In genomic region chr7:52114056-52114455, GRCh38 we compare ENCODE assay signal across 25 cellular contexts.
"Had no signal": no experiment of that assay in that cellular context is flagged by ENCODE, and none has a peak within 500 bp of the region (broad histone marks: within the 10 kb centered on the region; RNA-seq: fewer than 3 reads in every experiment).

No MANE protein-coding gene starts in this region.

- FAIRE-seq: bronchial epithelial cell, TTC549 had no signal

- H3K36me3 ChIP-seq: ascending aorta had no signal

- DNase-seq: activated CD4-positive, alpha-beta memory T cell treated with anti-CD3 and anti-CD28 coated beads for 36 hours; activated CD4-positive, alpha-beta T cell treated with anti-CD3 and anti-CD28 coated beads, Interleukin-2, amount 10 ng/mL, durations not matched to agents 7 days and 5 days; activated CD4-positive, CD25-positive, alpha-beta regulatory T cell; activated CD8-positive, alpha-beta memory T cell treated with anti-CD3 and anti-CD28 coated beads for 24 hours; activated effector memory CD4-positive, alpha-beta T cell treated with anti-CD3 and anti-CD28 coated beads, Interleukin-2, amount 50 U/mL, for 16 hours; activated naive CD4-positive, alpha-beta T cell treated with Interleukin-2 at 50 U/mL for 16 hours; activated naive CD8-positive, alpha-beta T cell treated with anti-CD3 and anti-CD28 coated beads, Interleukin-2, amount 50 U/mL, for 24 hours; activated T-cell treated with anti-CD3 and anti-CD28 coated beads, Interleukin-2, amount 50 U/mL, for 4 hours; amniotic stem cell; body of pancreas; central memory CD4-positive, alpha-beta T cell; MM.1S; NCI-H1105; NCI-H1436 treated with DMSO at 0.1 percent for 48 hours; NCI-H187; NCI-H2081; NCI-H510A treated with DMSO at 0.1 percent for 48 hours; NCI-H69; SIG-M5; T-helper 17 cell; T-helper 9 cell had no signal

- H3K4me1 Mint-ChIP-seq: activated CD4-positive, alpha-beta T cell treated with anti-CD3 and anti-CD28 coated beads, Interleukin-2, amount 10 ng/mL, durations not matched to agents 7 days and 5 days; activated naive CD8-positive, alpha-beta T cell treated with anti-CD3 and anti-CD28 coated beads, Interleukin-2, amount 50 U/mL, for 24 hours; T-helper 17 cell had no signal

- H3K27ac ChIP-seq: ascending aorta, body of pancreas had no signal

- H3K9me3 ChIP-seq: ascending aorta, body of pancreas had no signal

- H3K9me3 Mint-ChIP-seq: activated CD4-positive, alpha-beta T cell treated with anti-CD3 and anti-CD28 coated beads, Interleukin-2, amount 10 ng/mL, durations not matched to agents 7 days and 5 days had no signal

- H3K4me1 ChIP-seq: ascending aorta, body of pancreas had no signal

- ATAC-seq: activated naive CD4-positive, alpha-beta T cell treated with anti-CD3 and anti-CD28 coated beads, Interleukin-2, amount 50 U/mL, for 72 hours; activated naive CD8-positive, alpha-beta T cell treated with anti-CD3 and anti-CD28 coated beads, Interleukin-2, amount 50 U/mL, for 24 hours; activated T-cell treated with anti-CD3 and anti-CD28 coated beads, Interleukin-2, amount 50 U/mL, for 4 hours; body of pancreas; T-helper 17 cell had no signal

- H3K27ac Mint-ChIP-seq: activated CD4-positive, alpha-beta memory T cell treated with anti-CD3 and anti-CD28 coated beads for 36 hours; activated CD4-positive, alpha-beta T cell treated with anti-CD3 and anti-CD28 coated beads, Interleukin-2, amount 10 ng/mL, durations not matched to agents 7 days and 5 days; activated naive CD4-positive, alpha-beta T cell treated with anti-CD3 and anti-CD28 coated beads, Interleukin-2, amount 50 U/mL, for 72 hours; activated naive CD8-positive, alpha-beta T cell treated with anti-CD3 and anti-CD28 coated beads, Interleukin-2, amount 50 U/mL, for 24 hours; T-helper 17 cell had no signal

- H3K27me3 Mint-ChIP-seq: activated CD4-positive, alpha-beta memory T cell treated with anti-CD3 and anti-CD28 coated beads for 36 hours; activated CD4-positive, alpha-beta T cell treated with anti-CD3 and anti-CD28 coated beads, Interleukin-2, amount 10 ng/mL, durations not matched to agents 7 days and 5 days; activated naive CD8-positive, alpha-beta T cell treated with anti-CD3 and anti-CD28 coated beads, Interleukin-2, amount 50 U/mL, for 24 hours; T-helper 17 cell had no signal

- H3K4me3 Mint-ChIP-seq: activated CD4-positive, alpha-beta memory T cell treated with anti-CD3 and anti-CD28 coated beads for 36 hours; activated CD4-positive, alpha-beta T cell treated with anti-CD3 and anti-CD28 coated beads, Interleukin-2, amount 10 ng/mL, durations not matched to agents 7 days and 5 days; activated naive CD8-positive, alpha-beta T cell treated with anti-CD3 and anti-CD28 coated beads, Interleukin-2, amount 50 U/mL, for 24 hours; activated T-cell treated with anti-CD3 and anti-CD28 coated beads, Interleukin-2, amount 50 U/mL, for 4 hours; T-helper 17 cell had no signal

- H3K36me3 Mint-ChIP-seq: activated CD4-positive, alpha-beta memory T cell treated with anti-CD3 and anti-CD28 coated beads for 36 hours; activated naive CD4-positive, alpha-beta T cell treated with anti-CD3 and anti-CD28 coated beads, Interleukin-2, amount 50 U/mL, for 72 hours had no signal

- H3K4me3 ChIP-seq: ascending aorta, body of pancreas had no signal

- H3K27me3 ChIP-seq: ascending aorta, body of pancreas had no signal
